In genomic region chr6:119312875-119313338, GRCh38 we compare ENCODE assay signal across 8 cellular contexts. TPM values are rescaled to one million over a fixed set of nuclear protein-coding genes. Genes with fewer than 3 reads are reported as not detected.
DNase-seq lines count a peak whose midpoint lies in the region; ATAC-seq and TF ChIP-seq lines count a peak whose summit lies in the region.

No MANE protein-coding gene starts in this region.

- no peak overlapping the region for H2BK120ac ChIP-seq in mesenchymal stem cell (ENCODE audit: low read depth, low read length)

- TF ChIP-seq RAD21 in SK-N-SH (IDR thresholded peaks at IDR 0.05; ENCODE audit: low read length), result no peak

- H2BK5ac ChIP-seq in mesenchymal stem cell (ENCODE audit: low read depth, low read length, poor library complexity, severe bottlenecking), result no peak overlapping the region

- H3K9me3 ChIP-seq in SK-N-SH (no peaks in the 10 kb centered on the region), mesenchymal stem cell (ENCODE audit: control insufficient read depth, low read length) (no peaks in the 10 kb centered on the region)

- peak overlapping the region; percentile 74 for H3K27ac Mint-ChIP-seq in activated B cell treated with CpG ODN at 0.5 μM for 24 hours
- H3K27ac Mint-ChIP-seq in natural killer cell, result peak overlapping the region; percentile 95 to 98

- H3K4me2 ChIP-seq in SK-N-SH (no peak overlapping the region), mesenchymal stem cell (ENCODE audit: low read length, poor library complexity, severe bottlenecking) (no peak overlapping the region)

- peaks cover 44% of the 10 kb centered on the region for H3K4me1 Mint-ChIP-seq in activated B cell treated with CpG ODN at 0.5 μM for 24 hours
- H3K4me1 Mint-ChIP-seq in natural killer cell, result peaks cover 66 to 73% of the 10 kb centered on the region in 2 donors

- DNase-seq in activated B cell treated with CpG ODN at 0.5 μM for 24 hours (no peak), natural killer cell (no peak), T1000 (lab: John Stamatoyannopoulos, UW) (no peak), SK-N-SH (no peak), mesenchymal stem cell (no peak), foreskin melanocyte (no peak)

- no peaks in the 10 kb centered on the region for H3K79me2 ChIP-seq in SK-N-SH (ENCODE audit: insufficient read depth)

- CTCF ChIA-PET in activated B cell treated with CpG ODN at 0.5 μM for 24 hours (lab: Charles Lee) (no interaction called here), SK-N-SH (lab: Yijun Ruan, JAX) (interaction anchor here (0.6 to 1.8 kb wide), 2 partner anchors 14 to 164 kb away, joined by 3 to 4 read pairs; no protein-coding TSS in a partner anchor)

- H3K9ac ChIP-seq in SK-N-SH, result no peak overlapping the region
- H3K9ac ChIP-seq in mesenchymal stem cell (ENCODE audit: low read length), result no peak overlapping the region

- H3K18ac ChIP-seq in mesenchymal stem cell (ENCODE audit: low read depth in 1 of 2, low read length in 2 of 2), result no peak overlapping the region

- H3K27me3 ChIP-seq in SK-N-SH (ENCODE audit: insufficient read depth) (no peaks in the 10 kb centered on the region), mesenchymal stem cell (ENCODE audit: control insufficient read depth in 1 of 2, insufficient read depth in 1 of 2, low read length in 2 of 2) (no peaks in the 10 kb centered on the region)

- H3K27me3 Mint-ChIP-seq in activated B cell treated with CpG ODN at 0.5 μM for 24 hours, result no peaks in the 10 kb centered on the region
- H3K27me3 Mint-ChIP-seq in natural killer cell (ENCODE audit: low read depth in 2 of 2), result no peaks in the 10 kb centered on the region

- no peak overlapping the region for H3K23ac ChIP-seq in mesenchymal stem cell (ENCODE audit: low read length in 2 of 2)

- no peak overlapping the region for H2AK5ac ChIP-seq in mesenchymal stem cell (ENCODE audit: low read length, severe bottlenecking)

- H3K36me3 Mint-ChIP-seq in activated B cell treated with CpG ODN at 0.5 μM for 24 hours (ENCODE audit: low read depth), result no peaks in the 10 kb centered on the region
- no peaks in the 10 kb centered on the region for H3K36me3 Mint-ChIP-seq in natural killer cell

- H2AFZ ChIP-seq in SK-N-SH (ENCODE audit: low read depth) (no peak overlapping the region), mesenchymal stem cell (ENCODE audit: low read depth, low read length) (no peak overlapping the region)

- peaks cover 0 to 2% of the 10 kb centered on the region in 2 experiments for H3K36me3 ChIP-seq in SK-N-SH (replicated peaks in 1 of 2; ENCODE audit: control insufficient read depth in 1 of 2, insufficient read depth in 2 of 2, low read length in 1 of 2)
- H3K36me3 ChIP-seq in mesenchymal stem cell (ENCODE audit: control insufficient read depth in 1 of 2, insufficient read depth in 2 of 2, low read depth in 1 of 2, low read length in 2 of 2), result peaks cover 0 to 14% of the 10 kb centered on the region in 2 experiments

- TF ChIP-seq CTCF in activated B cell treated with CpG ODN at 0.5 μM for 24 hours (IDR thresholded peaks at IDR 0.05), result no peak
- no peak for TF ChIP-seq CTCF in natural killer cell (IDR thresholded peaks at IDR 0.05)
- TF ChIP-seq CTCF in SK-N-SH (IDR thresholded peaks at IDR 0.05), result no peak

- H3F3A ChIP-seq in SK-N-SH (replicated peaks; ENCODE audit: insufficient read depth), result peaks cover 21% of the 10 kb centered on the region

- H3K4me3 Mint-ChIP-seq in activated B cell treated with CpG ODN at 0.5 μM for 24 hours, result no peak overlapping the region
- peak overlapping the region; percentile 84 for H3K4me3 Mint-ChIP-seq in natural killer cell

- H4K91ac ChIP-seq in mesenchymal stem cell (ENCODE audit: low read length), result no peak overlapping the region

- no peak overlapping the region for H2BK15ac ChIP-seq in mesenchymal stem cell (ENCODE audit: low read depth, poor library complexity, severe bottlenecking)

- H4K8ac ChIP-seq in mesenchymal stem cell (ENCODE audit: low read length), result no peak overlapping the region

- TF ChIP-seq EP300 in SK-N-SH (IDR thresholded peaks at IDR 0.05; ENCODE audit: borderline replicate concordance in 1 of 2, low read depth in 1 of 2, low read length in 1 of 2), result no peak

- H3K27ac ChIP-seq in SK-N-SH (ENCODE audit: low read depth in 2 of 2, low read length in 1 of 2) (no peak overlapping the region), mesenchymal stem cell (ENCODE audit: low read length, poor library complexity, severe bottlenecking) (no peak overlapping the region)

- peak overlapping the region in 1 of 2 experiments; percentile 18 for H3K14ac ChIP-seq in mesenchymal stem cell (ENCODE audit: low read length in 2 of 2)

- no peak overlapping the region for H2BK12ac ChIP-seq in mesenchymal stem cell (ENCODE audit: low read length in 2 of 2)

- H3K4me3 ChIP-seq in SK-N-SH (ENCODE audit: low read depth in 2 of 2, low read length in 1 of 2) (no peak overlapping the region), mesenchymal stem cell (ENCODE audit: insufficient read depth in 1 of 2, low read depth in 1 of 2, low read length in 2 of 2) (no peak overlapping the region)

- peaks cover 11% of the 10 kb centered on the region for H3K79me1 ChIP-seq in mesenchymal stem cell (replicated peaks; ENCODE audit: low read length, poor library complexity, severe bottlenecking)

- H3K4ac ChIP-seq in mesenchymal stem cell (ENCODE audit: low read depth in 1 of 2, low read length in 2 of 2), result no peak overlapping the region

- H3K9me3 Mint-ChIP-seq in activated B cell treated with CpG ODN at 0.5 μM for 24 hours (no peaks in the 10 kb centered on the region), natural killer cell (no peaks in the 10 kb centered on the region)

- WGBS in SK-N-SH (ENCODE audit: low lambda C conversion rate), result 88% methylated on average over 4 of the region's 4 CpGs
- 78% methylated on average over 3 of the region's 4 CpGs for WGBS in mesenchymal stem cell

- intact Hi-C loops in activated B cell treated with CpG ODN at 0.5 μM for 24 hours (cut with micrococcal nuclease), result no loop called here
- intact Hi-C loops in natural killer cell (cut with micrococcal nuclease), result loop anchor here (2.0 to 10.0 kb wide), 5 partner anchors 20 to 1698 kb away; no protein-coding TSS in a partner anchor

- POLR2A ChIA-PET in activated B cell treated with CpG ODN at 0.5 μM for 24 hours (lab: Charles Lee) (interaction anchor here (3.5 kb wide), 1 partner anchor 36 kb away, joined by 30 read pairs; the partner anchor contains the start of gene MAN1A1), SK-N-SH (lab: Yijun Ruan, JAX) (no interaction called here)

- no peaks in the 10 kb centered on the region for H4K20me1 ChIP-seq in SK-N-SH (ENCODE audit: insufficient read depth)

- H3K4me1 ChIP-seq in SK-N-SH (ENCODE audit: control insufficient read depth in 1 of 2, insufficient read depth in 2 of 2, low read depth in 1 of 2, low read length in 1 of 2) (peaks cover 9 to 12% of the 10 kb centered on the region in 2 experiments; a peak in 3 of 4 replicates), mesenchymal stem cell (ENCODE audit: control insufficient read depth, insufficient read depth, low read depth, low read length) (peaks cover 2% of the 10 kb centered on the region)

- ATAC-seq in GM18907 (IDR thresholded peaks at IDR 0.05; ENCODE audit: unreplicated experiment) (peak; percentile 52), HG02852 (IDR thresholded peaks at IDR 0.05; ENCODE audit: unreplicated experiment) (peak; percentile 37), activated B cell treated with CpG ODN at 0.5 μM for 24 hours (ENCODE audit: low read depth) (no peak), natural killer cell (peak in 2 of 3 donors; percentile 25 to 35)

- H3K9me2 ChIP-seq in SK-N-SH, result no peaks in the 10 kb centered on the region

TF ChIP-seq in SK-N-SH, 30 proteins besides CTCF, POLR2A, EP300 and RAD21 (continues in another document):
- TF ChIP-seq RCOR1 (IDR thresholded peaks at IDR 0.05; ENCODE audit: low read length) (no peak), TCF12 (IDR thresholded peaks at IDR 0.05) (no peak), CHD2 (IDR thresholded peaks at IDR 0.05; ENCODE audit: low read length, partially characterized antibody) (no peak), IRF3 (IDR thresholded peaks at IDR 0.05; ENCODE audit: low read depth, low read length) (no peak)

RNA-seq across cellular contexts. Expression of gene MAN1A1, which starts 36.7 kb away (rescaled TPM):
- 17.7 and 18.1 TPM in 2 replicates for total RNA-seq in activated B cell treated with CpG ODN at 0.5 μM for 24 hours
- total RNA-seq in natural killer cell, result 10 to 100 TPM; 45.6 to 54.6 (median 53.6) TPM
- polyA plus RNA-seq in SK-N-SH (2012; rRNA removed), result 28.0 and 32.4 TPM in 2 replicates
- 46.4 and 55.4 TPM in 2 replicates for polyA plus RNA-seq in SK-N-SH (2012; cell fraction: cytosol; rRNA removed)
- 11.4 and 19.7 TPM in 2 replicates for polyA plus RNA-seq in SK-N-SH (2012; cell fraction: nucleus; rRNA removed)
- polyA plus RNA-seq in mesenchymal stem cell (2013, experiment 1 of 2), result 45.1 TPM
- polyA plus RNA-seq in mesenchymal stem cell (2013, experiment 2 of 2), result 45.7 TPM
